ENCODE assay signal across 12 cellular contexts in the genomic region with DNA sequence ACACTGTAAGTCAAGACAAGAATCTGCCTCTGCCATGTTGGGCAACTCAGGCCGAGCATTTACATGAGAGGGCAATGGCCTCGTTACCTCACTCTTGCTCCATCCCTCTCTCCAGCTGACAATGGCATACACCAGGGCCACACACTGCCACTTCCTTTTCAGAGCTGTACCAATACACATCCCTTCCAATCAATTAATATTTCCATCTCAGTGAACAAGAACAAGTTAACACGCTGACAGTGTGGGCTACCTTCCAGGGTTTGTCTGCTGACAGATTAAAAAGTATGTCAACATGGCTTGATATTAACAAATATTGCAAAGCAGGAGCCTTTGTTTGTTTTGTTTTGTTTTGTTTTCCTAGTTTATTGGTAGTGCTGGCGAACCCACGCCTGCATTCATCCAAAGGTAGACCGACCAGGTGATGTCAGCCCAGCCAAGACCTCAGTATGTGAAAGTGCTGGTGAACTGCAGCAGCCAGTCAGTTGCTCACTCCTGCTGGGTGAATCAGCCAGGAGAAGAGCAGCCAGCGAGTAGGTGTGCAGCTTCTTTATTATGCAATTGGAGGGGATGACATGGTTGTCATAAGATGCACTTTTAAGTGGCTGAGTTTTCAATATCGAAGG.
DNase-seq lines count a peak whose midpoint lies in the region; ATAC-seq and TF ChIP-seq lines count a peak whose summit lies in the region.
"Had no signal": no experiment of that assay in that cellular context is flagged by ENCODE, and none has a peak within 500 bp of the region (broad histone marks: within the 10 kb centered on the region; RNA-seq: fewer than 3 reads in every experiment).

No MANE protein-coding gene starts in this region.

- H3K36me3 ChIP-seq in right atrium auricular region, result no peaks in the 10 kb centered on the region
- H3K36me3 ChIP-seq: BLaER1 treated with 17β-estradiol and CSF1 and Interleukin-3, amounts not matched to agents 10 nM and 100 nM; Peyer's patch had no signal

- TF ChIP-seq CTCF in right atrium auricular region (IDR thresholded peaks at IDR 0.05), result no peak

- no peaks in the 10 kb centered on the region for H3K27me3 ChIP-seq in right atrium auricular region
- H3K27me3 ChIP-seq: BLaER1 treated with 17β-estradiol and CSF1 and Interleukin-3, amounts not matched to agents 10 nM and 100 nM; Peyer's patch had no signal

- H3K27ac Mint-ChIP-seq in activated CD8-positive, alpha-beta memory T cell treated with anti-CD3 and anti-CD28 coated beads, Interleukin-2, amount 10 ng/mL, durations not matched to agents 7 days and 5 days, result no peak overlapping the region

- H3K4me1 ChIP-seq in right atrium auricular region, result no peaks in the 10 kb centered on the region

- H3K9me3 Mint-ChIP-seq in activated CD8-positive, alpha-beta memory T cell treated with anti-CD3 and anti-CD28 coated beads, Interleukin-2, amount 10 ng/mL, durations not matched to agents 7 days and 5 days (ENCODE audit: low read depth), result no peaks in the 10 kb centered on the region

- peak; percentile 28 for DNase-seq in activated CD8-positive, alpha-beta memory T cell treated with anti-CD3 and anti-CD28 coated beads, Interleukin-2, amount 50 U/mL, for 4 hours
- no peak for DNase-seq in activated CD8-positive, alpha-beta memory T cell treated with anti-CD3 and anti-CD28 coated beads, Interleukin-2, amount 10 ng/mL, durations not matched to agents 7 days and 5 days
- DNase-seq in NCI-H526 treated with DMSO at 0.1 percent for 48 hours (lab: John Stamatoyannopoulos, UW) (peak; percentile 6), cerebellum (ENCODE audit: low spot score) (peak; percentile 51), GM03348 (ENCODE audit: low spot score) (no peak), right atrium auricular region (ENCODE audit: low spot score) (no peak)
- DNase-seq in stimulated activated CD4-positive, alpha-beta T cell treated with anti-CD3 and anti-CD28 coated beads, Interleukin-2, amount 100 ng/mL, for 4 hours (ENCODE audit: low read depth), result peak; percentile 38
- DNase-seq: posterior cingulate gyrus had no signal

- peaks cover 3% of the 10 kb centered on the region for H3K36me3 Mint-ChIP-seq in activated CD8-positive, alpha-beta memory T cell treated with anti-CD3 and anti-CD28 coated beads, Interleukin-2, amount 10 ng/mL, durations not matched to agents 7 days and 5 days

- H3K9me3 ChIP-seq in right atrium auricular region, result no peaks in the 10 kb centered on the region
- H3K9me3 ChIP-seq: Peyer's patch had no signal

- H3K27ac ChIP-seq in right atrium auricular region, result no peak overlapping the region
- H3K27ac ChIP-seq: BLaER1 treated with 17β-estradiol and CSF1 and Interleukin-3, amounts not matched to agents 10 nM and 100 nM; dorsolateral prefrontal cortex; Peyer's patch had no signal

- H3K27me3 Mint-ChIP-seq in activated CD8-positive, alpha-beta memory T cell treated with anti-CD3 and anti-CD28 coated beads, Interleukin-2, amount 10 ng/mL, durations not matched to agents 7 days and 5 days, result no peaks in the 10 kb centered on the region

- no peak overlapping the region for H3K4me3 Mint-ChIP-seq in activated CD8-positive, alpha-beta memory T cell treated with anti-CD3 and anti-CD28 coated beads, Interleukin-2, amount 10 ng/mL, durations not matched to agents 7 days and 5 days

- no peak for ATAC-seq in activated CD8-positive, alpha-beta memory T cell treated with anti-CD3 and anti-CD28 coated beads, Interleukin-2, amount 10 ng/mL, durations not matched to agents 7 days and 5 days
- no peak for ATAC-seq in HG03039 (IDR thresholded peaks at IDR 0.05; ENCODE audit: unreplicated experiment)

- no peak overlapping the region for H3K4me3 ChIP-seq in right atrium auricular region
- H3K4me3 ChIP-seq: BLaER1 treated with 17β-estradiol and CSF1 and Interleukin-3, amounts not matched to agents 10 nM and 100 nM; dorsolateral prefrontal cortex; Peyer's patch had no signal

- CTCF ChIA-PET in activated CD8-positive, alpha-beta memory T cell treated with anti-CD3 and anti-CD28 coated beads, Interleukin-2, amount 10 ng/mL, durations not matched to agents 7 days and 5 days (lab: Charles Lee), result no interaction called here

- H3K4me1 Mint-ChIP-seq in activated CD8-positive, alpha-beta memory T cell treated with anti-CD3 and anti-CD28 coated beads, Interleukin-2, amount 10 ng/mL, durations not matched to agents 7 days and 5 days, result peaks cover 20% of the 10 kb centered on the region

Comparison
In these comparisons a context has a peak if more than half of its experiments do, and no peak if none do; other contexts are left out.
1. DNase-seq: peak in activated CD8-positive, alpha-beta memory T cell treated with anti-CD3 and anti-CD28 coated beads, Interleukin-2, amount 50 U/mL, for 4 hours (single experiment), NCI-H526 treated with DMSO at 0.1 percent for 48 hours (single experiment), cerebellum (single experiment) and stimulated activated CD4-positive, alpha-beta T cell treated with anti-CD3 and anti-CD28 coated beads, Interleukin-2, amount 100 ng/mL, for 4 hours (single experiment); none in activated CD8-positive, alpha-beta memory T cell treated with anti-CD3 and anti-CD28 coated beads, Interleukin-2, amount 10 ng/mL, durations not matched to agents 7 days and 5 days (single experiment), GM03348 (single experiment) and right atrium auricular region (single experiment).